1 cellular context compared by ENCODE assay signal in the genomic region with DNA sequence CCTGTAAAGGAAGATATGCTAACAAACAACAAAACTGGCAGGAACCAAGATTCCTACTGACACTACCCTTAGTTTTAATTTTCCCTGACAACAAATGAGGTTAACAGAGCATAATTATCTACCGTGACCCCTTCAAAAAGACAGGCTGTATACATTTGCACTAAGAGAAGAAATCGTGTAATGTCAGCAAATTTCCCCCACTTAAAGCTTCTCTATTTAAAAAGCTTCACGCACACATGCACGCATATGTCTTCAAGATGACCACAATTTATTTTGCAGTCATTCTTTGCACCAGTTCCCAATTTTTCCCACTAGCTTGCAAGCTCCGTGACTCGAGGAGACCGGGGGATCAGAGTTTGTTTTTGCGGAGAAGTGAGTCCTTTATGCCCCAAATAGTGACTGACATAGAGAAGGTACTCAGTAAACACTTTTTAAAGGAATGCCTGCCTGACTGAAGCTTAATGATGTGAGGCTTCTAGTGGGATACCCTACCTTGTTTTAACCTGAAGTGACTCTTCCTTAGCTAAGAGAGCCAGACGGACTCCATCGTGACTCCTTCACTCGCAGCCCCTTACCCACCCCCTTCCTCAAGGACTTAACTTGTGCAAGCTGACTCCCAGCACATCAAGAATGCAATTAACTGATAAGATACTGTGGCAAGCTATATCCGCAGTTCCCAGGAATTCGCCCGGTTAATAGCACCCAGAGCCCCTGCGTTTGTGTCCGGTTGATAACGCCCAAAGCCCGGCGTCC.
TF ChIP-seq lines count a peak whose summit lies in the region.

No MANE protein-coding gene starts in this region.

TF ChIP-seq in K562, 482 proteins besides CTCF, POLR2A, EP300 and RAD21 (continued from another document and continues in another):
- TF ChIP-seq, protein P1, sequence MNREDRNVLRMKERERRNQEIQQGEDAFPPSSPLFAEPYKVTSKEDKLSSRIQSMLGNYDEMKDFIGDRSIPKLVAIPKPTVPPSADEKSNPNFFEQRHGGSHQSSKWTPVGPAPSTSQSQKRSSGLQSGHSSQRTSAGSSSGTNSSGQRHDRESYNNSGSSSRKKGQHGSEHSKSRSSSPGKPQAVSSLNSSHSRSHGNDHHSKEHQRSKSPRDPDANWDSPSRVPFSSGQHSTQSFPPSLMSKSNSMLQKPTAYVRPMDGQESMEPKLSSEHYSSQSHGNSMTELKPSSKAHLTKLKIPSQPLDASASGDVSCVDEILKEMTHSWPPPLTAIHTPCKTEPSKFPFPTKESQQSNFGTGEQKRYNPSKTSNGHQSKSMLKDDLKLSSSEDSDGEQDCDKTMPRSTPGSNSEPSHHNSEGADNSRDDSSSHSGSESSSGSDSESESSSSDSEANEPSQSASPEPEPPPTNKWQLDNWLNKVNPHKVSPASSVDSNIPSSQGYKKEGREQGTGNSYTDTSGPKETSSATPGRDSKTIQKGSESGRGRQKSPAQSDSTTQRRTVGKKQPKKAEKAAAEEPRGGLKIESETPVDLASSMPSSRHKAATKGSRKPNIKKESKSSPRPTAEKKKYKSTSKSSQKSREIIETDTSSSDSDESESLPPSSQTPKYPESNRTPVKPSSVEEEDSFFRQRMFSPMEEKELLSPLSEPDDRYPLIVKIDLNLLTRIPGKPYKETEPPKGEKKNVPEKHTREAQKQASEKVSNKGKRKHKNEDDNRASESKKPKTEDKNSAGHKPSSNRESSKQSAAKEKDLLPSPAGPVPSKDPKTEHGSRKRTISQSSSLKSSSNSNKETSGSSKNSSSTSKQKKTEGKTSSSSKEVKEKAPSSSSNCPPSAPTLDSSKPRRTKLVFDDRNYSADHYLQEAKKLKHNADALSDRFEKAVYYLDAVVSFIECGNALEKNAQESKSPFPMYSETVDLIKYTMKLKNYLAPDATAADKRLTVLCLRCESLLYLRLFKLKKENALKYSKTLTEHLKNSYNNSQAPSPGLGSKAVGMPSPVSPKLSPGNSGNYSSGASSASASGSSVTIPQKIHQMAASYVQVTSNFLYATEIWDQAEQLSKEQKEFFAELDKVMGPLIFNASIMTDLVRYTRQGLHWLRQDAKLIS (CRISPR knock-in tag; IDR thresholded peaks at IDR 0.05), result no peak
- TF ChIP-seq KLF10 (CRISPR knock-in tag; IDR thresholded peaks at IDR 0.05) (0 out of 2 replicates have a peak, but pooled peaks have one; percentile 36), ETV6 (IDR thresholded peaks at IDR 0.05; ENCODE audit: borderline replicate concordance in 1 of 2, low read depth in 2 of 2, low read length in 1 of 2) (no peak), ETV6 (CRISPR knock-in tag; IDR thresholded peaks at IDR 0.05; ENCODE audit: borderline replicate concordance) (no peak), CCAR2 (IDR thresholded peaks at IDR 0.05; ENCODE audit: low read depth, low read length) (no peak), ZBTB1 (CRISPR knock-in tag; IDR thresholded peaks at IDR 0.05; ENCODE audit: borderline replicate concordance, low read depth) (no peak), DNMT1 (IDR thresholded peaks at IDR 0.05) (no peak; the same call in 1 of the 2 replicates), KLF1 (tag; IDR thresholded peaks at IDR 0.05) (peak; percentile 40; the same call in 1 of the 2 replicates), POLR3A (IDR thresholded peaks at IDR 0.05; ENCODE audit: borderline replicate concordance, extremely low read depth, insufficient read depth, insufficient read length) (no peak), ARNT (IDR thresholded peaks at IDR 0.05) (peak in 1 of 2 experiments; percentile 72; a peak in 2 of 4 replicates), ZNF384 (IDR thresholded peaks at IDR 0.05; ENCODE audit: low read depth, low read length) (no peak), NFIC (IDR thresholded peaks at IDR 0.05) (peak; percentile 80), CHD1 (IDR thresholded peaks at IDR 0.05; ENCODE audit: low read length) (peak; percentile 93), ZNF232 (CRISPR knock-in tag; IDR thresholded peaks at IDR 0.05) (no peak), SMARCC2 (IDR thresholded peaks at IDR 0.05; ENCODE audit: low read depth) (peak; percentile 74; the same call in 1 of the 2 replicates), ARID1B (IDR thresholded peaks at IDR 0.05) (peak; percentile 95), HDAC8 (tag; IDR thresholded peaks at IDR 0.05) (peak; percentile 74), SRSF1 (IDR thresholded peaks at IDR 0.05; ENCODE audit: low read depth, low read length) (no peak), NFE2 (IDR thresholded peaks at IDR 0.05; ENCODE audit: low read depth) (no peak), ZNF695 (CRISPR knock-in tag; IDR thresholded peaks at IDR 0.05) (no peak), STAG1 (CRISPR knock-in tag; IDR thresholded peaks at IDR 0.05; ENCODE audit: borderline replicate concordance) (no peak), ZNF24 (IDR thresholded peaks at IDR 0.05) (0 out of 2 replicates have a peak, but pooled peaks have one; percentile 9), NFYB (IDR thresholded peaks at IDR 0.05; ENCODE audit: extremely low read depth, insufficient read length) (no peak), BHLHE40 (IDR thresholded peaks at IDR 0.05; ENCODE audit: low read length) (peak; percentile 37; the same call in 1 of the 2 replicates), ZNF445 (CRISPR knock-in tag; IDR thresholded peaks at IDR 0.05; ENCODE audit: low read depth) (0 out of 2 replicates have a peak, but pooled peaks have one; percentile 75)
- TF ChIP-seq, protein P2, sequence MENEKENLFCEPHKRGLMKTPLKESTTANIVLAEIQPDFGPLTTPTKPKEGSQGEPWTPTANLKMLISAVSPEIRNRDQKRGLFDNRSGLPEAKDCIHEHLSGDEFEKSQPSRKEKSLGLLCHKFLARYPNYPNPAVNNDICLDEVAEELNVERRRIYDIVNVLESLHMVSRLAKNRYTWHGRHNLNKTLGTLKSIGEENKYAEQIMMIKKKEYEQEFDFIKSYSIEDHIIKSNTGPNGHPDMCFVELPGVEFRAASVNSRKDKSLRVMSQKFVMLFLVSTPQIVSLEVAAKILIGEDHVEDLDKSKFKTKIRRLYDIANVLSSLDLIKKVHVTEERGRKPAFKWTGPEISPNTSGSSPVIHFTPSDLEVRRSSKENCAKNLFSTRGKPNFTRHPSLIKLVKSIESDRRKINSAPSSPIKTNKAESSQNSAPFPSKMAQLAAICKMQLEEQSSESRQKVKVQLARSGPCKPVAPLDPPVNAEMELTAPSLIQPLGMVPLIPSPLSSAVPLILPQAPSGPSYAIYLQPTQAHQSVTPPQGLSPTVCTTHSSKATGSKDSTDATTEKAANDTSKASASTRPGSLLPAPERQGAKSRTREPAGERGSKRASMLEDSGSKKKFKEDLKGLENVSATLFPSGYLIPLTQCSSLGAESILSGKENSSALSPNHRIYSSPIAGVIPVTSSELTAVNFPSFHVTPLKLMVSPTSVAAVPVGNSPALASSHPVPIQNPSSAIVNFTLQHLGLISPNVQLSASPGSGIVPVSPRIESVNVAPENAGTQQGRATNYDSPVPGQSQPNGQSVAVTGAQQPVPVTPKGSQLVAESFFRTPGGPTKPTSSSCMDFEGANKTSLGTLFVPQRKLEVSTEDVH (IDR thresholded peaks at IDR 0.05; ENCODE audit: low read depth, partially characterized antibody), result no peak
- TF ChIP-seq, protein P3, sequence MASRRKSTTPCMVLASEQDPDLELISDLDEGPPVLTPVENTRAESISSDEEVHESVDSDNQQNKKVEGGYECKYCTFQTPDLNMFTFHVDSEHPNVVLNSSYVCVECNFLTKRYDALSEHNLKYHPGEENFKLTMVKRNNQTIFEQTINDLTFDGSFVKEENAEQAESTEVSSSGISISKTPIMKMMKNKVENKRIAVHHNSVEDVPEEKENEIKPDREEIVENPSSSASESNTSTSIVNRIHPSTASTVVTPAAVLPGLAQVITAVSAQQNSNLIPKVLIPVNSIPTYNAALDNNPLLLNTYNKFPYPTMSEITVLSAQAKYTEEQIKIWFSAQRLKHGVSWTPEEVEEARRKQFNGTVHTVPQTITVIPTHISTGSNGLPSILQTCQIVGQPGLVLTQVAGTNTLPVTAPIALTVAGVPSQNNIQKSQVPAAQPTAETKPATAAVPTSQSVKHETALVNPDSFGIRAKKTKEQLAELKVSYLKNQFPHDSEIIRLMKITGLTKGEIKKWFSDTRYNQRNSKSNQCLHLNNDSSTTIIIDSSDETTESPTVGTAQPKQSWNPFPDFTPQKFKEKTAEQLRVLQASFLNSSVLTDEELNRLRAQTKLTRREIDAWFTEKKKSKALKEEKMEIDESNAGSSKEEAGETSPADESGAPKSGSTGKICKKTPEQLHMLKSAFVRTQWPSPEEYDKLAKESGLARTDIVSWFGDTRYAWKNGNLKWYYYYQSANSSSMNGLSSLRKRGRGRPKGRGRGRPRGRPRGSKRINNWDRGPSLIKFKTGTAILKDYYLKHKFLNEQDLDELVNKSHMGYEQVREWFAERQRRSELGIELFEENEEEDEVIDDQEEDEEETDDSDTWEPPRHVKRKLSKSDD (conservative IDR thresholded peaks at IDR 0.05; ENCODE audit: low read length), result no peak
- TF ChIP-seq, protein P4, sequence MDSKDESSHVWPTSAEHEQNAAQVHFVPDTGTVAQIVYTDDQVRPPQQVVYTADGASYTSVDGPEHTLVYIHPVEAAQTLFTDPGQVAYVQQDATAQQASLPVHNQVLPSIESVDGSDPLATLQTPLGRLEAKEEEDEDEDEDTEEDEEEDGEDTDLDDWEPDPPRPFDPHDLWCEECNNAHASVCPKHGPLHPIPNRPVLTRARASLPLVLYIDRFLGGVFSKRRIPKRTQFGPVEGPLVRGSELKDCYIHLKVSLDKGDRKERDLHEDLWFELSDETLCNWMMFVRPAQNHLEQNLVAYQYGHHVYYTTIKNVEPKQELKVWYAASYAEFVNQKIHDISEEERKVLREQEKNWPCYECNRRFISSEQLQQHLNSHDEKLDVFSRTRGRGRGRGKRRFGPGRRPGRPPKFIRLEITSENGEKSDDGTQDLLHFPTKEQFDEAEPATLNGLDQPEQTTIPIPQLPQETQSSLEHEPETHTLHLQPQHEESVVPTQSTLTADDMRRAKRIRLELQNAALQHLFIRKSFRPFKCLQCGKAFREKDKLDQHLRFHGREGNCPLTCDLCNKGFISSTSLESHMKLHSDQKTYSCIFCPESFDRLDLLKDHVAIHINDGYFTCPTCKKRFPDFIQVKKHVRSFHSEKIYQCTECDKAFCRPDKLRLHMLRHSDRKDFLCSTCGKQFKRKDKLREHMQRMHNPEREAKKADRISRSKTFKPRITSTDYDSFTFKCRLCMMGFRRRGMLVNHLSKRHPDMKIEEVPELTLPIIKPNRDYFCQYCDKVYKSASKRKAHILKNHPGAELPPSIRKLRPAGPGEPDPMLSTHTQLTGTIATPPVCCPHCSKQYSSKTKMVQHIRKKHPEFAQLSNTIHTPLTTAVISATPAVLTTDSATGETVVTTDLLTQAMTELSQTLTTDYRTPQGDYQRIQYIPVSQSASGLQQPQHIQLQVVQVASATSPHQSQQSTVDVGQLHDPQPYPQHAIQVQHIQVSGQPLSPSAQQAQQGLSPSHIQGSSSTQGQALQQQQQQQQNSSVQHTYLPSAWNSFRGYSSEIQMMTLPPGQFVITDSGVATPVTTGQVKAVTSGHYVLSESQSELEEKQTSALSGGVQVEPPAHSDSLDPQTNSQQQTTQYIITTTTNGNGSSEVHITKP (IDR thresholded peaks at IDR 0.05; ENCODE audit: partially characterized antibody), result peak; percentile 74
- TF ChIP-seq, protein P5, sequence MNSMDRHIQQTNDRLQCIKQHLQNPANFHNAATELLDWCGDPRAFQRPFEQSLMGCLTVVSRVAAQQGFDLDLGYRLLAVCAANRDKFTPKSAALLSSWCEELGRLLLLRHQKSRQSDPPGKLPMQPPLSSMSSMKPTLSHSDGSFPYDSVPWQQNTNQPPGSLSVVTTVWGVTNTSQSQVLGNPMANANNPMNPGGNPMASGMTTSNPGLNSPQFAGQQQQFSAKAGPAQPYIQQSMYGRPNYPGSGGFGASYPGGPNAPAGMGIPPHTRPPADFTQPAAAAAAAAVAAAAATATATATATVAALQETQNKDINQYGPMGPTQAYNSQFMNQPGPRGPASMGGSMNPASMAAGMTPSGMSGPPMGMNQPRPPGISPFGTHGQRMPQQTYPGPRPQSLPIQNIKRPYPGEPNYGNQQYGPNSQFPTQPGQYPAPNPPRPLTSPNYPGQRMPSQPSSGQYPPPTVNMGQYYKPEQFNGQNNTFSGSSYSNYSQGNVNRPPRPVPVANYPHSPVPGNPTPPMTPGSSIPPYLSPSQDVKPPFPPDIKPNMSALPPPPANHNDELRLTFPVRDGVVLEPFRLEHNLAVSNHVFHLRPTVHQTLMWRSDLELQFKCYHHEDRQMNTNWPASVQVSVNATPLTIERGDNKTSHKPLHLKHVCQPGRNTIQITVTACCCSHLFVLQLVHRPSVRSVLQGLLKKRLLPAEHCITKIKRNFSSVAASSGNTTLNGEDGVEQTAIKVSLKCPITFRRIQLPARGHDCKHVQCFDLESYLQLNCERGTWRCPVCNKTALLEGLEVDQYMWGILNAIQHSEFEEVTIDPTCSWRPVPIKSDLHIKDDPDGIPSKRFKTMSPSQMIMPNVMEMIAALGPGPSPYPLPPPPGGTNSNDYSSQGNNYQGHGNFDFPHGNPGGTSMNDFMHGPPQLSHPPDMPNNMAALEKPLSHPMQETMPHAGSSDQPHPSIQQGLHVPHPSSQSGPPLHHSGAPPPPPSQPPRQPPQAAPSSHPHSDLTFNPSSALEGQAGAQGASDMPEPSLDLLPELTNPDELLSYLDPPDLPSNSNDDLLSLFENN (IDR thresholded peaks at IDR 0.05; ENCODE audit: low read depth in 2 of 2, low read length in 2 of 2), result peak in 1 of 2 experiments; percentile 85; a peak in 2 of 4 replicates
- TF ChIP-seq, protein P6, sequence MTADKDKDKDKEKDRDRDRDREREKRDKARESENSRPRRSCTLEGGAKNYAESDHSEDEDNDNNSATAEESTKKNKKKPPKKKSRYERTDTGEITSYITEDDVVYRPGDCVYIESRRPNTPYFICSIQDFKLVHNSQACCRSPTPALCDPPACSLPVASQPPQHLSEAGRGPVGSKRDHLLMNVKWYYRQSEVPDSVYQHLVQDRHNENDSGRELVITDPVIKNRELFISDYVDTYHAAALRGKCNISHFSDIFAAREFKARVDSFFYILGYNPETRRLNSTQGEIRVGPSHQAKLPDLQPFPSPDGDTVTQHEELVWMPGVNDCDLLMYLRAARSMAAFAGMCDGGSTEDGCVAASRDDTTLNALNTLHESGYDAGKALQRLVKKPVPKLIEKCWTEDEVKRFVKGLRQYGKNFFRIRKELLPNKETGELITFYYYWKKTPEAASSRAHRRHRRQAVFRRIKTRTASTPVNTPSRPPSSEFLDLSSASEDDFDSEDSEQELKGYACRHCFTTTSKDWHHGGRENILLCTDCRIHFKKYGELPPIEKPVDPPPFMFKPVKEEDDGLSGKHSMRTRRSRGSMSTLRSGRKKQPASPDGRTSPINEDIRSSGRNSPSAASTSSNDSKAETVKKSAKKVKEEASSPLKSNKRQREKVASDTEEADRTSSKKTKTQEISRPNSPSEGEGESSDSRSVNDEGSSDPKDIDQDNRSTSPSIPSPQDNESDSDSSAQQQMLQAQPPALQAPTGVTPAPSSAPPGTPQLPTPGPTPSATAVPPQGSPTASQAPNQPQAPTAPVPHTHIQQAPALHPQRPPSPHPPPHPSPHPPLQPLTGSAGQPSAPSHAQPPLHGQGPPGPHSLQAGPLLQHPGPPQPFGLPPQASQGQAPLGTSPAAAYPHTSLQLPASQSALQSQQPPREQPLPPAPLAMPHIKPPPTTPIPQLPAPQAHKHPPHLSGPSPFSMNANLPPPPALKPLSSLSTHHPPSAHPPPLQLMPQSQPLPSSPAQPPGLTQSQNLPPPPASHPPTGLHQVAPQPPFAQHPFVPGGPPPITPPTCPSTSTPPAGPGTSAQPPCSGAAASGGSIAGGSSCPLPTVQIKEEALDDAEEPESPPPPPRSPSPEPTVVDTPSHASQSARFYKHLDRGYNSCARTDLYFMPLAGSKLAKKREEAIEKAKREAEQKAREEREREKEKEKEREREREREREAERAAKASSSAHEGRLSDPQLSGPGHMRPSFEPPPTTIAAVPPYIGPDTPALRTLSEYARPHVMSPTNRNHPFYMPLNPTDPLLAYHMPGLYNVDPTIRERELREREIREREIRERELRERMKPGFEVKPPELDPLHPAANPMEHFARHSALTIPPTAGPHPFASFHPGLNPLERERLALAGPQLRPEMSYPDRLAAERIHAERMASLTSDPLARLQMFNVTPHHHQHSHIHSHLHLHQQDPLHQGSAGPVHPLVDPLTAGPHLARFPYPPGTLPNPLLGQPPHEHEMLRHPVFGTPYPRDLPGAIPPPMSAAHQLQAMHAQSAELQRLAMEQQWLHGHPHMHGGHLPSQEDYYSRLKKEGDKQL (CRISPR knock-in tag; IDR thresholded peaks at IDR 0.05; ENCODE audit: borderline replicate concordance), result no peak
